ENCODE assay signal across 9 cellular contexts in genomic region chr7:141649865-141650499, GRCh38. TPM values are rescaled to one million over a fixed set of nuclear protein-coding genes. Genes with fewer than 3 reads are reported as not detected.
DNase-seq lines count a peak whose midpoint lies in the region; TF ChIP-seq lines count a peak whose summit lies in the region.
"Had no signal": no experiment of that assay in that cellular context is flagged by ENCODE, and none has a peak within 500 bp of the region (broad histone marks: within the 10 kb centered on the region; RNA-seq: fewer than 3 reads in every experiment).

No MANE protein-coding gene starts in this region.

- no peaks in the 10 kb centered on the region for H3K9me3 ChIP-seq in stomach
- H3K9me3 ChIP-seq: BLaER1 treated with 17β-estradiol and CSF1 and Interleukin-3, amounts not matched to agents 10 nM and 100 nM had no signal

- DNase-seq in SKM-1 treated with dmso at 0.1 percent for 144 hours (lab: John Stamatoyannopoulos, UW; ENCODE audit: unreplicated experiment): peak; percentile 9
- DNase-seq in SKM-1 (lab: John Stamatoyannopoulos, UW; ENCODE audit: unreplicated experiment): no peak
- DNase-seq in H7: peak; percentile 70
- DNase-seq in M059J (ENCODE audit: low read depth): peak; percentile 90
- peak; percentile 84 for DNase-seq in RPMI7951 (ENCODE audit: low read depth)
- peak; percentile 81 for DNase-seq in cerebellum (ENCODE audit: low spot score)
- DNase-seq in kidney tubule cell (ENCODE audit: low spot score): peak; percentile 90
- peak; percentile 70 for DNase-seq in stomach

- peak overlapping the region in 2 of 5 donors; percentile 11 to 35 for H3K27ac ChIP-seq in stomach

- intact Hi-C loops in stomach (cut with DNase I; ENCODE audit: low total_unique reads): no loop called here

- H3K4me1 ChIP-seq in stomach: peaks cover 5 to 27% (median 15%) of the 10 kb centered on the region in 4 donors

- TF ChIP-seq EP300 in stomach (IDR thresholded peaks at IDR 0.05): no peak

- 24 to 31% (median 26%) methylated on average over 4 of the region's 4 CpGs for WGBS in stomach, 5 donors

- TF ChIP-seq POLR2A in stomach (IDR thresholded peaks at IDR 0.05): no peak

- H3K4me3 ChIP-seq in H7 (ENCODE audit: insufficient read depth, low read depth, low read length): no peak overlapping the region
- no peak overlapping the region for H3K4me3 ChIP-seq in stomach
- H3K4me3 ChIP-seq: BLaER1 treated with 17β-estradiol and CSF1 and Interleukin-3, amounts not matched to agents 10 nM and 100 nM had no signal

- peak in 5 of 7 experiments; percentile 33 to 70 (median 48) for TF ChIP-seq CTCF in stomach (IDR thresholded peaks at IDR 0.05)

- H3K36me3 ChIP-seq in H7 (replicated peaks; ENCODE audit: control insufficient read depth, insufficient read depth, low read length) (peaks cover 4% of the 10 kb centered on the region), stomach (peaks cover 11 to 19% (median 17%) of the 10 kb centered on the region in 4 donors)

- no peaks in the 10 kb centered on the region for H3K27me3 ChIP-seq in H7 (ENCODE audit: control insufficient read depth, insufficient read depth, low read length)
- no peaks in the 10 kb centered on the region for H3K27me3 ChIP-seq in stomach
- H3K27me3 ChIP-seq: BLaER1 treated with 17β-estradiol and CSF1 and Interleukin-3, amounts not matched to agents 10 nM and 100 nM had no signal

RNA-seq across cellular contexts. Expression of gene DENND11, which starts 52.0 kb away (rescaled TPM):
- 13.4 and 18.0 TPM in 2 replicates for total RNA-seq in H7 (2014; rRNA removed; shearing (Covaris generic))
- total RNA-seq in M059J (2014; rRNA removed; shearing (Covaris generic)): 8.1 and 10.7 TPM in 2 replicates
- total RNA-seq in RPMI7951 (2014; rRNA removed; shearing (Covaris generic)): 3.6 and 4.0 TPM in 2 replicates
- 48.6 TPM for total RNA-seq in cerebellum
- total RNA-seq in stomach: 10 to 100 TPM; 10.5 to 80.2 (median 47.2) TPM
- 10 to 100 TPM in 1 of 3 donors, 1 to 10 TPM in 2; 5.8 to 13.0 (median 9.5) TPM for polyA plus RNA-seq in stomach

RNA-seq across cellular contexts. Expression of gene WEE2, which starts 58.2 kb away (rescaled TPM):
- total RNA-seq in H7 (2014; rRNA removed; shearing (Covaris generic)): 0.76 TPM in 1 of 2 replicates, not detected in the other
- total RNA-seq in M059J (2014; rRNA removed; shearing (Covaris generic)): not detected in 2 replicates
- total RNA-seq in RPMI7951 (2014; rRNA removed; shearing (Covaris generic)): not detected in 2 replicates
- total RNA-seq in cerebellum (0.45 TPM), stomach (under 1 TPM in 1 of 5 donors, not detected in 4; 0.37 TPM)
- not detected for polyA plus RNA-seq in stomach
